In the genomic region with DNA sequence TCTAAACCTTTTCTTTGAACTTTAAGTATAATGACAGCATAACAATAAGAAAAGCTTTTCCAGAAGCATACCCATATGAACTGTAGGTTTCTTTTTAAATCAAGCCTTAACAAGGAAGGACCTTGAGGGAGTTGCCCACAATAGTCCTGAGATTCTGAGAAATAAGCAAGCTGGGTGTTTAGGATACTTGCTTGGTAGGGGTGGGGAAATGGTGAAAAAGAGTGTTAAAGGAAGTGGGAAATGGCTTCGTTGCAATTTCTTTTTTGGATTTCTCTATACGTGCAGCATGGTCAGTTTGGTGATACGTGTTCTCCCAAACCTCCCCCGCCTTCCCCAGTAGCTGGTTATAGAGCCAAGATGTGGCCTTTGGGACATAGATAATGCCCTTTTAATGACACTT, we compare ENCODE assay signal across 28 cellular contexts.
"Had no signal": no experiment of that assay in that cellular context is flagged by ENCODE, and none has a peak within 500 bp of the region (broad histone marks: within the 10 kb centered on the region; RNA-seq: fewer than 3 reads in every experiment).

No MANE protein-coding gene starts in this region.

- ATAC-seq: activated CD4-positive, alpha-beta T cell treated with anti-CD3 and anti-CD28 coated beads for 36 hours; Panc1; Right ventricle myocardium inferior; T-cell had no signal

- H3K27ac Mint-ChIP-seq: activated CD4-positive, alpha-beta memory T cell treated with anti-CD3 and anti-CD28 coated beads, Interleukin-2, amount 10 ng/mL, durations not matched to agents 7 days and 5 days; activated CD4-positive, alpha-beta T cell treated with anti-CD3 and anti-CD28 coated beads for 36 hours; activated naive CD4-positive, alpha-beta T cell treated with anti-CD3 and anti-CD28 coated beads, Interleukin-2, amount 50 U/mL, for 24 hours; T-cell had no signal

- DNase-seq: activated CD4-positive, alpha-beta memory T cell treated with anti-CD3 and anti-CD28 coated beads, Interleukin-2, amount 10 ng/mL, durations not matched to agents 7 days and 5 days; activated CD4-positive, alpha-beta T cell treated with anti-CD3 and anti-CD28 coated beads for 36 hours; activated CD4-positive, alpha-beta T cell treated with anti-CD3 and anti-CD28 coated beads, Interleukin-2, amount 50 U/mL, for 1 hour; activated effector memory CD4-positive, alpha-beta T cell treated with Interleukin-2 at 50 U/mL for 16 hours; activated naive CD4-positive, alpha-beta T cell; activated T-cell treated with anti-CD3 and anti-CD28 coated beads for 4 hours; activated T-cell treated with anti-CD3 and anti-CD28 coated beads, Interleukin-2, amount 50 U/mL, for 48 hours; aorta; caudate nucleus; Karpas-422; NCI-H1048; NCI-H146; NCI-H187 treated with DMSO at 0.1 percent for 48 hours; NCI-H2081 treated with DMSO at 0.1 percent for 48 hours; NCI-H2227 treated with DMSO at 0.1 percent for 48 hours; NCI-H446 treated with DMSO at 0.1 percent for 48 hours; NCI-H524 treated with DMSO at 0.1 percent for 48 hours; NCI-H748 treated with DMSO at 0.1 percent for 48 hours; OCI-M1; RPMI8226; T-cell; T-helper 2 cell; T1000; WERI-Rb-1 had no signal

- H3K9me3 Mint-ChIP-seq: activated CD4-positive, alpha-beta memory T cell treated with anti-CD3 and anti-CD28 coated beads, Interleukin-2, amount 10 ng/mL, durations not matched to agents 7 days and 5 days; activated naive CD4-positive, alpha-beta T cell treated with anti-CD3 and anti-CD28 coated beads, Interleukin-2, amount 50 U/mL, for 24 hours; T-cell had no signal

- H3K4me3 Mint-ChIP-seq: activated CD4-positive, alpha-beta memory T cell treated with anti-CD3 and anti-CD28 coated beads, Interleukin-2, amount 10 ng/mL, durations not matched to agents 7 days and 5 days; activated CD4-positive, alpha-beta T cell treated with anti-CD3 and anti-CD28 coated beads for 36 hours; activated naive CD4-positive, alpha-beta T cell treated with anti-CD3 and anti-CD28 coated beads, Interleukin-2, amount 50 U/mL, for 24 hours; T-cell had no signal

- H3K4me1 Mint-ChIP-seq: activated naive CD4-positive, alpha-beta T cell treated with anti-CD3 and anti-CD28 coated beads, Interleukin-2, amount 50 U/mL, for 24 hours had no signal

- FAIRE-seq: TTC549 had no signal

- H3K27me3 Mint-ChIP-seq: activated CD4-positive, alpha-beta memory T cell treated with anti-CD3 and anti-CD28 coated beads, Interleukin-2, amount 10 ng/mL, durations not matched to agents 7 days and 5 days; activated CD4-positive, alpha-beta T cell treated with anti-CD3 and anti-CD28 coated beads for 36 hours; activated naive CD4-positive, alpha-beta T cell treated with anti-CD3 and anti-CD28 coated beads, Interleukin-2, amount 50 U/mL, for 24 hours; T-cell had no signal
